In genomic region chr17:50461550-50462132, GRCh38 we compare ENCODE assay signal across 26 cellular contexts. TPM values are rescaled to one million over a fixed set of nuclear protein-coding genes. Genes with fewer than 3 reads are reported as not detected.
"Had no signal": no experiment of that assay in that cellular context is flagged by ENCODE, and none has a peak within 500 bp of the region (broad histone marks: within the 10 kb centered on the region; RNA-seq: fewer than 3 reads in every experiment).

No MANE protein-coding gene starts in this region.

- H3K27me3 ChIP-seq: ascending aorta, body of pancreas had no signal

- H3K27ac Mint-ChIP-seq: activated CD8-positive, alpha-beta T cell treated with anti-CD3 and anti-CD28 coated beads, Interleukin-2, amount 10 ng/mL, durations not matched to agents 7 days and 5 days; activated naive CD8-positive, alpha-beta T cell treated with anti-CD3 and anti-CD28 coated beads, Interleukin-2, amount 50 U/mL, for 24 hours; T-cell had no signal

- H3K27ac ChIP-seq: ascending aorta, body of pancreas, PC-9, SK-N-MC, VCaP had no signal

- H2AFZ ChIP-seq: PC-9 had no signal

- FAIRE-seq: bronchial epithelial cell, TTC549 had no signal

- H3K4me2 ChIP-seq: PC-9 had no signal

- DNase-seq: activated CD4-positive, CD25-positive, alpha-beta regulatory T cell; activated CD8-positive, alpha-beta memory T cell treated with anti-CD3 and anti-CD28 coated beads, Interleukin-2, amount 50 U/mL, for 48 hours; activated CD8-positive, alpha-beta T cell treated with anti-CD3 and anti-CD28 coated beads, Interleukin-2, amount 10 ng/mL, durations not matched to agents 7 days and 5 days; activated naive CD8-positive, alpha-beta T cell treated with anti-CD3 and anti-CD28 coated beads, Interleukin-2, amount 50 U/mL, for 24 hours; activated T-cell treated with anti-CD3 and anti-CD28 coated beads, Interleukin-2, amount 50 U/mL, for 1 hour; amniotic stem cell; body of pancreas; Kasumi-1; KBM-7; NCI-H146; NCI-H187 treated with DMSO at 0.1 percent for 48 hours; NCI-H2081 treated with DMSO at 0.1 percent for 48 hours; NCI-H446; NCI-H524 treated with DMSO at 0.1 percent for 48 hours; NCI-H748 treated with DMSO at 0.1 percent for 48 hours; PC-9; T-cell; T-helper 2 cell; T1000 had no signal

- H3K4me1 Mint-ChIP-seq: activated naive CD8-positive, alpha-beta T cell treated with anti-CD3 and anti-CD28 coated beads, Interleukin-2, amount 50 U/mL, for 24 hours had no signal

- H3K4me3 Mint-ChIP-seq: activated CD8-positive, alpha-beta T cell treated with anti-CD3 and anti-CD28 coated beads, Interleukin-2, amount 10 ng/mL, durations not matched to agents 7 days and 5 days; activated naive CD8-positive, alpha-beta T cell treated with anti-CD3 and anti-CD28 coated beads, Interleukin-2, amount 50 U/mL, for 24 hours; T-cell had no signal

- H3K9me3 ChIP-seq: ascending aorta, body of pancreas had no signal

- ATAC-seq: activated CD8-positive, alpha-beta T cell treated with anti-CD3 and anti-CD28 coated beads, Interleukin-2, amount 10 ng/mL, durations not matched to agents 7 days and 5 days; activated naive CD4-positive, alpha-beta T cell treated with anti-CD3 and anti-CD28 coated beads, Interleukin-2, amount 50 U/mL, for 72 hours; activated naive CD8-positive, alpha-beta T cell treated with anti-CD3 and anti-CD28 coated beads, Interleukin-2, amount 50 U/mL, for 24 hours; body of pancreas; T-cell had no signal

- H3K4me3 ChIP-seq: ascending aorta, body of pancreas, PC-9, SK-N-MC had no signal

- H3K9me3 Mint-ChIP-seq: activated naive CD4-positive, alpha-beta T cell treated with anti-CD3 and anti-CD28 coated beads, Interleukin-2, amount 50 U/mL, for 72 hours; activated naive CD8-positive, alpha-beta T cell treated with anti-CD3 and anti-CD28 coated beads, Interleukin-2, amount 50 U/mL, for 24 hours; T-cell had no signal

- H3K4me1 ChIP-seq: ascending aorta had no signal

- H3K27me3 Mint-ChIP-seq: activated naive CD8-positive, alpha-beta T cell treated with anti-CD3 and anti-CD28 coated beads, Interleukin-2, amount 50 U/mL, for 24 hours had no signal

RNA-seq across cellular contexts. Expression of gene CHAD, which starts 7.0 kb away (rescaled TPM):
- total RNA-seq: activated CD8-positive, alpha-beta T cell treated with anti-CD3 and anti-CD28 coated beads, Interleukin-2, amount 10 ng/mL, durations not matched to agents 7 days and 5 days; activated naive CD4-positive, alpha-beta T cell treated with anti-CD3 and anti-CD28 coated beads, Interleukin-2, amount 50 U/mL, for 72 hours; ascending aorta; bronchial epithelial cell; PC-9; RPMI7951; T-cell had no signal

RNA-seq across cellular contexts. Expression of gene MYCBPAP, which starts 46.6 kb away (rescaled TPM):
- total RNA-seq: RPMI7951 had no signal
